Comparison of ENCODE assay signal across 38 cellular contexts in genomic region chr3:120699333-120699732, GRCh38. TPM values are rescaled to one million over a fixed set of nuclear protein-coding genes. Genes with fewer than 3 reads are reported as not detected.
"Had no signal": no experiment of that assay in that cellular context is flagged by ENCODE, and none has a peak within 500 bp of the region (broad histone marks: within the 10 kb centered on the region; RNA-seq: fewer than 3 reads in every experiment).

No MANE protein-coding gene starts in this region.

- H3K9me3 ChIP-seq: ascending aorta had no signal

- H3K4me1 ChIP-seq: ascending aorta had no signal

- H3K4me1 Mint-ChIP-seq: activated CD4-positive, alpha-beta memory T cell treated with anti-CD3 and anti-CD28 coated beads, Interleukin-2, amount 10 ng/mL, durations not matched to agents 7 days and 5 days; activated CD4-positive, alpha-beta T cell treated with anti-CD3 and anti-CD28 coated beads for 36 hours; activated CD4-positive, alpha-beta T cell treated with anti-CD3 and anti-CD28 coated beads, Interleukin-2, amount 10 ng/mL, durations not matched to agents 7 days and 5 days; activated CD8-positive, alpha-beta memory T cell treated with anti-CD3 and anti-CD28 coated beads, Interleukin-2, amount 10 ng/mL, durations not matched to agents 7 days and 5 days; activated naive CD4-positive, alpha-beta T cell treated with anti-CD3 and anti-CD28 coated beads, Interleukin-2, amount 10 ng/mL, durations not matched to agents 7 days and 5 days; activated naive CD8-positive, alpha-beta T cell treated with anti-CD3 and anti-CD28 coated beads, Interleukin-2, amount 10 ng/mL, durations not matched to agents 7 days and 5 days; activated naive CD8-positive, alpha-beta T cell treated with anti-CD3 and anti-CD28 coated beads, Interleukin-2, amount 50 U/mL, for 24 hours; brain; central memory CD8-positive, alpha-beta T cell had no signal

- ATAC-seq: activated CD4-positive, alpha-beta T cell treated with anti-CD3 and anti-CD28 coated beads for 36 hours; activated CD4-positive, CD25-positive, alpha-beta regulatory T cell treated with anti-CD3 and anti-CD28 coated beads, Interleukin-2, amount 50 U/mL, for 24 hours; activated CD8-positive, alpha-beta memory T cell treated with anti-CD3 and anti-CD28 coated beads, Interleukin-2, amount 10 ng/mL, durations not matched to agents 7 days and 5 days; activated CD8-positive, alpha-beta T cell treated with anti-CD3 and anti-CD28 coated beads, Interleukin-2, amount 10 ng/mL, durations not matched to agents 7 days and 5 days; activated naive CD8-positive, alpha-beta T cell treated with anti-CD3 and anti-CD28 coated beads, Interleukin-2, amount 50 U/mL, for 24 hours had no signal

- FAIRE-seq: bronchial epithelial cell, TTC549 had no signal

- H3K27ac Mint-ChIP-seq: activated CD4-positive, alpha-beta memory T cell treated with anti-CD3 and anti-CD28 coated beads, Interleukin-2, amount 10 ng/mL, durations not matched to agents 7 days and 5 days; activated CD4-positive, alpha-beta T cell treated with anti-CD3 and anti-CD28 coated beads for 36 hours; activated CD4-positive, alpha-beta T cell treated with anti-CD3 and anti-CD28 coated beads, Interleukin-2, amount 10 ng/mL, durations not matched to agents 7 days and 5 days; activated CD8-positive, alpha-beta memory T cell treated with anti-CD3 and anti-CD28 coated beads, Interleukin-2, amount 10 ng/mL, durations not matched to agents 7 days and 5 days; activated CD8-positive, alpha-beta T cell treated with anti-CD3 and anti-CD28 coated beads, Interleukin-2, amount 10 ng/mL, durations not matched to agents 7 days and 5 days; activated naive CD4-positive, alpha-beta T cell treated with anti-CD3 and anti-CD28 coated beads, Interleukin-2, amount 10 ng/mL, durations not matched to agents 7 days and 5 days; activated naive CD4-positive, alpha-beta T cell treated with anti-CD3 and anti-CD28 coated beads, Interleukin-2, amount 50 U/mL, for 24 hours; activated naive CD8-positive, alpha-beta T cell; activated naive CD8-positive, alpha-beta T cell treated with anti-CD3 and anti-CD28 coated beads, Interleukin-2, amount 10 ng/mL, durations not matched to agents 7 days and 5 days; activated naive CD8-positive, alpha-beta T cell treated with anti-CD3 and anti-CD28 coated beads, Interleukin-2, amount 50 U/mL, for 24 hours; activated T-cell treated with anti-CD3 and anti-CD28 coated beads, Interleukin-2, amount 50 U/mL, for 24 hours; activated T-helper 2 cell treated with anti-CD3 and anti-CD28 coated beads, Interferon-gamma antibody, Interleukin-2, Interleukin-4, amounts not matched to agents 10 μg/mL and 5 μg/mL and 100 μg/mL, durations not matched to agents 14 hours and 24 hours and 36 hours; T-helper 1 cell treated with Interleukin-12 subunit alpha and Interleukin-12 subunit beta and Interleukin-4 antibody, amounts not matched to agents 30 μg/mL and 1 μg/mL, for 36 hours; T-helper 2 cell treated with Interferon-gamma antibody and Interleukin-4, amounts not matched to agents 5 μg/mL and 100 μg/mL, for 36 hours had no signal

- H3K4me3 Mint-ChIP-seq: activated CD4-positive, alpha-beta memory T cell treated with anti-CD3 and anti-CD28 coated beads, Interleukin-2, amount 10 ng/mL, durations not matched to agents 7 days and 5 days; activated CD4-positive, alpha-beta T cell treated with anti-CD3 and anti-CD28 coated beads for 36 hours; activated CD4-positive, alpha-beta T cell treated with anti-CD3 and anti-CD28 coated beads, Interleukin-2, amount 10 ng/mL, durations not matched to agents 7 days and 5 days; activated CD8-positive, alpha-beta memory T cell treated with anti-CD3 and anti-CD28 coated beads, Interleukin-2, amount 10 ng/mL, durations not matched to agents 7 days and 5 days; activated CD8-positive, alpha-beta T cell treated with anti-CD3 and anti-CD28 coated beads, Interleukin-2, amount 10 ng/mL, durations not matched to agents 7 days and 5 days; activated naive CD4-positive, alpha-beta T cell treated with anti-CD3 and anti-CD28 coated beads, Interleukin-2, amount 10 ng/mL, durations not matched to agents 7 days and 5 days; activated naive CD4-positive, alpha-beta T cell treated with anti-CD3 and anti-CD28 coated beads, Interleukin-2, amount 50 U/mL, for 24 hours; activated naive CD8-positive, alpha-beta T cell; activated naive CD8-positive, alpha-beta T cell treated with anti-CD3 and anti-CD28 coated beads, Interleukin-2, amount 10 ng/mL, durations not matched to agents 7 days and 5 days; activated naive CD8-positive, alpha-beta T cell treated with anti-CD3 and anti-CD28 coated beads, Interleukin-2, amount 50 U/mL, for 24 hours; activated T-cell treated with anti-CD3 and anti-CD28 coated beads, Interleukin-2, amount 50 U/mL, for 24 hours; brain; central memory CD8-positive, alpha-beta T cell; T-helper 1 cell treated with Interleukin-12 subunit alpha and Interleukin-12 subunit beta and Interleukin-4 antibody, amounts not matched to agents 30 μg/mL and 1 μg/mL, for 36 hours; T-helper 2 cell treated with Interferon-gamma antibody and Interleukin-4, amounts not matched to agents 5 μg/mL and 100 μg/mL, for 36 hours had no signal

- H3K27ac ChIP-seq: ascending aorta, cardiac muscle cell, VCaP had no signal

- H3K27me3 Mint-ChIP-seq: activated CD4-positive, alpha-beta memory T cell treated with anti-CD3 and anti-CD28 coated beads, Interleukin-2, amount 10 ng/mL, durations not matched to agents 7 days and 5 days; activated CD4-positive, alpha-beta T cell treated with anti-CD3 and anti-CD28 coated beads for 36 hours; activated CD4-positive, alpha-beta T cell treated with anti-CD3 and anti-CD28 coated beads, Interleukin-2, amount 10 ng/mL, durations not matched to agents 7 days and 5 days; activated CD8-positive, alpha-beta memory T cell treated with anti-CD3 and anti-CD28 coated beads, Interleukin-2, amount 10 ng/mL, durations not matched to agents 7 days and 5 days; activated naive CD4-positive, alpha-beta T cell treated with anti-CD3 and anti-CD28 coated beads, Interleukin-2, amount 10 ng/mL, durations not matched to agents 7 days and 5 days; activated naive CD4-positive, alpha-beta T cell treated with anti-CD3 and anti-CD28 coated beads, Interleukin-2, amount 50 U/mL, for 24 hours; activated naive CD8-positive, alpha-beta T cell; activated naive CD8-positive, alpha-beta T cell treated with anti-CD3 and anti-CD28 coated beads, Interleukin-2, amount 10 ng/mL, durations not matched to agents 7 days and 5 days; activated naive CD8-positive, alpha-beta T cell treated with anti-CD3 and anti-CD28 coated beads, Interleukin-2, amount 50 U/mL, for 24 hours; activated T-cell treated with anti-CD3 and anti-CD28 coated beads, Interleukin-2, amount 50 U/mL, for 24 hours; brain; central memory CD8-positive, alpha-beta T cell had no signal

- DNase-seq: activated CD4-positive, alpha-beta memory T cell treated with anti-CD3 and anti-CD28 coated beads, Interleukin-2, amount 10 ng/mL, durations not matched to agents 7 days and 5 days; activated CD4-positive, alpha-beta T cell treated with anti-CD3 and anti-CD28 coated beads for 1 hour; activated CD4-positive, alpha-beta T cell treated with anti-CD3 and anti-CD28 coated beads for 36 hours; activated CD4-positive, alpha-beta T cell treated with anti-CD3 and anti-CD28 coated beads for 48 hours; activated CD4-positive, alpha-beta T cell treated with anti-CD3 and anti-CD28 coated beads, Interleukin-2, amount 10 ng/mL, durations not matched to agents 7 days and 5 days; activated CD4-positive, alpha-beta T cell treated with anti-CD3 and anti-CD28 coated beads, Interleukin-2, amount 50 U/mL, for 48 hours; activated CD4-positive, CD25-positive, alpha-beta regulatory T cell; activated CD8-positive, alpha-beta memory T cell treated with anti-CD3 and anti-CD28 coated beads for 24 hours; activated CD8-positive, alpha-beta memory T cell treated with anti-CD3 and anti-CD28 coated beads, Interleukin-2, amount 10 ng/mL, durations not matched to agents 7 days and 5 days; activated CD8-positive, alpha-beta memory T cell treated with anti-CD3 and anti-CD28 coated beads, Interleukin-2, amount 50 U/mL, for 48 hours; activated CD8-positive, alpha-beta T cell treated with anti-CD3 and anti-CD28 coated beads, Interleukin-2, amount 10 ng/mL, durations not matched to agents 7 days and 5 days; activated effector memory CD4-positive, alpha-beta T cell treated with Interleukin-2 at 50 U/mL for 16 hours; activated gamma-delta T cell; activated naive CD4-positive, alpha-beta T cell treated with anti-CD3 and anti-CD28 coated beads, Interleukin-2, amount 10 ng/mL, durations not matched to agents 7 days and 5 days; activated naive CD4-positive, alpha-beta T cell treated with Interleukin-2 at 50 U/mL for 16 hours; activated naive CD8-positive, alpha-beta T cell treated with anti-CD3 and anti-CD28 coated beads, Interleukin-2, amount 10 ng/mL, durations not matched to agents 7 days and 5 days; activated naive CD8-positive, alpha-beta T cell treated with anti-CD3 and anti-CD28 coated beads, Interleukin-2, amount 50 U/mL, for 24 hours; activated T-cell treated with anti-CD3 and anti-CD28 coated beads, Interleukin-2, amount 50 U/mL, for 24 hours; activated T-cell treated with anti-CD3 and anti-CD28 coated beads, Interleukin-2, amount 50 U/mL, for 48 hours; amygdala; anterior cingulate cortex; caudate nucleus; cerebellar nuclear complex; T-helper 2 cell; T-helper 9 cell had no signal

- H3K9me3 Mint-ChIP-seq: central memory CD8-positive, alpha-beta T cell had no signal

- H3K4me3 ChIP-seq: ascending aorta, cardiac muscle cell had no signal

RNA-seq across cellular contexts. Expression of gene HGD, which starts 17.3 kb away (rescaled TPM):
- total RNA-seq: cardiac muscle cell had no signal
- polyA plus RNA-seq: cardiac muscle cell had no signal
